Comparison of ENCODE assay signal across 20 cellular contexts in the genomic region with DNA sequence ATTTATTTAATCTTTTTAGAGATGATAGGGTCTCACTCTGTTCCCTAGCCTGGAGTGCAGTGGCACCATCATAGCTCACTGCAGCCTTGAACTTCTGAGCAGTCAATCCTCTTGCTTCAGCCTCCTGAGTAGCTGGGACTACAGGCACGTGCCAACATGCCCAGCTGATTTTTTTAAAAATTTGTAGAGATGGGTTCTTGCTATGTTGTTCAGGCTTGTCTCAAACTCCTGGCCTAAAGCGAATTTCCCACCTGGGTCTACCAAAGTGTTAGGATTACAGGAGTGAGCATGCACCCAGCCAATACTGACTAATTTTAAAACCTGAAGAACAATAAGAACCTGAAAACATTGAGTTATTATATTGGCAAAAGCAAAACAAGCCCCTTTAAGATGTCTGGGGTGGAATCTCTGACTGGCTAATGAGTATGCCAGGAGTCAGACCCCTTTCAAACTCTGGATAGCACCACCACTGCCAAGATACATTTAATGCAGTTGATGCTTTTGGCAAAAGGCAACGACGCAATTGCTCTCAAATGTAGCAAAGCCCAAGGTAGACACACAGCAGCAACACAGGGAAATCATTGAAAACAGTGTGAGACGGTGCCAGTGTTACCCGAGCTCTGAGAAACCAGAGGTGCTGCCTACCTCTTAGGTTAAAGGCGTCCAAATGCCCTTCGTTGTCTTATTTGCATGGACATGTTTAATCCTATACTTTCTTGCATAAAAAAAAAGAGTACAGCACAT.
"Had no signal": no experiment of that assay in that cellular context is flagged by ENCODE, and none has a peak within 500 bp of the region (broad histone marks: within the 10 kb centered on the region; RNA-seq: fewer than 3 reads in every experiment).

No MANE protein-coding gene starts in this region.

- H3K27ac ChIP-seq: adrenal gland, neutrophil, tibial artery had no signal

- H3K9me3 ChIP-seq: adrenal gland, neutrophil, tibial artery, uterus had no signal

- H3K27me3 Mint-ChIP-seq: activated CD4-positive, alpha-beta memory T cell treated with anti-CD3 and anti-CD28 coated beads for 36 hours; activated T-helper 17 cell treated with anti-CD3 and anti-CD28 coated beads, Interleukin-2, amount 50 U/mL, for 72 hours; naive thymus-derived CD4-positive, alpha-beta T cell had no signal

- H3K4me3 Mint-ChIP-seq: activated CD4-positive, alpha-beta memory T cell treated with anti-CD3 and anti-CD28 coated beads for 36 hours; activated naive CD4-positive, alpha-beta T cell treated with anti-CD3 and anti-CD28 coated beads for 36 hours; activated T-helper 17 cell treated with anti-CD3 and anti-CD28 coated beads, Interleukin-2, amount 50 U/mL, for 72 hours; immature natural killer cell; T-helper 2 cell treated with Interferon-gamma antibody and Interleukin-4, amounts not matched to agents 5 μg/mL and 100 μg/mL, for 36 hours had no signal

- ATAC-seq: activated T-helper 17 cell treated with anti-CD3 and anti-CD28 coated beads, Interleukin-2, amount 50 U/mL, for 72 hours; left colon; naive thymus-derived CD4-positive, alpha-beta T cell had no signal

- DNase-seq: activated CD4-positive, alpha-beta memory T cell treated with anti-CD3 and anti-CD28 coated beads for 36 hours; activated CD4-positive, alpha-beta T cell treated with anti-CD3 and anti-CD28 coated beads for 1 hour; activated naive CD4-positive, alpha-beta T cell treated with anti-CD3 and anti-CD28 coated beads for 36 hours; central memory CD4-positive, alpha-beta T cell; effector memory CD4-positive, alpha-beta T cell; erythroblast; glutamatergic neuron; immature natural killer cell; left colon; naive thymus-derived CD4-positive, alpha-beta T cell; posterior cingulate gyrus; tibial artery; uterus had no signal

- H3K36me3 ChIP-seq: uterus had no signal

- H3K27me3 ChIP-seq: adrenal gland, neutrophil, tibial artery, uterus had no signal

- H3K27ac Mint-ChIP-seq: activated CD4-positive, alpha-beta memory T cell treated with anti-CD3 and anti-CD28 coated beads for 36 hours; activated T-helper 17 cell treated with anti-CD3 and anti-CD28 coated beads, Interleukin-2, amount 50 U/mL, for 72 hours; immature natural killer cell; T-helper 2 cell treated with Interferon-gamma antibody and Interleukin-4, amounts not matched to agents 5 μg/mL and 100 μg/mL, for 36 hours had no signal

- H3K4me3 ChIP-seq: adrenal gland, coronary artery, lung, skin epidermis, tibial artery, uterus had no signal

- H3K4me1 Mint-ChIP-seq: immature natural killer cell had no signal

- H3K9me3 Mint-ChIP-seq: activated CD4-positive, alpha-beta memory T cell treated with anti-CD3 and anti-CD28 coated beads for 36 hours; activated naive CD4-positive, alpha-beta T cell treated with anti-CD3 and anti-CD28 coated beads for 36 hours; activated T-helper 17 cell treated with anti-CD3 and anti-CD28 coated beads, Interleukin-2, amount 50 U/mL, for 72 hours; immature natural killer cell; naive thymus-derived CD4-positive, alpha-beta T cell; T-helper 2 cell treated with Interferon-gamma antibody and Interleukin-4, amounts not matched to agents 5 μg/mL and 100 μg/mL, for 36 hours had no signal
